ENCODE assay signal across 10 cellular contexts in the genomic region with DNA sequence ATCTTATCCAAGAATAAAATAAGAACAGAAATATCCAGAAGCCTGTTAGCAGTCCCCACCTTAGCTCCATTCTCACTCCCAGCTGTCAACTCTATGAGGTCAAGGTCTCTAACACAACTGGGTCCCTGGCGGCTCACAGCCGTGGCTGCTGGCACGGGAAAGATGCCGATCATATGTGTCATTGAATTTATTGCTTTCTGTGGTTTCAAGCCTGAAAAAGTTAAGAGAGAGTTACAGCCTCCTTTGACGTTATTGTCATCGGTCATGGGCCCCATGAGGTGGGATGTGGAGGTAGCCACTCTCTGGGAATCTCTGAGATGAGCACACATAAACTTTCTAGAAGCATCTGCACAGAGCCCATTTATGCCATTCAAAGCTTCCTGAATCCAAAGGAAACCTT. TPM values are rescaled to one million over a fixed set of nuclear protein-coding genes. Genes with fewer than 3 reads are reported as not detected.
DNase-seq lines count a peak whose midpoint lies in the region; ATAC-seq, FAIRE-seq and TF ChIP-seq lines count a peak whose summit lies in the region.
"Had no signal": no experiment of that assay in that cellular context is flagged by ENCODE, and none has a peak within 500 bp of the region (broad histone marks: within the 10 kb centered on the region; RNA-seq: fewer than 3 reads in every experiment).

No MANE protein-coding gene starts in this region.

- POLR2A ChIA-PET in OCI-LY7 (lab: Charles Lee), result interaction anchor here (0.7 kb wide), 1 partner anchor 132 kb away, joined by 3 read pairs; no protein-coding TSS in a partner anchor
- POLR2A ChIA-PET in naive thymus-derived CD8-positive, alpha-beta T cell (lab: Charles Lee), result no interaction called here

- intact Hi-C loops in OCI-LY7 (cut with micrococcal nuclease; ENCODE audit: unreplicated experiment), result no loop called here

- H3K4me3 Mint-ChIP-seq in naive thymus-derived CD8-positive, alpha-beta T cell, result no peak overlapping the region
- H3K4me3 Mint-ChIP-seq: activated T-helper 17 cell treated with anti-CD3 and anti-CD28 coated beads, Interleukin-2, amount 50 U/mL, for 72 hours had no signal

- peaks cover 0 to 2% (median 0%) of the 10 kb centered on the region in 5 donors for H3K27me3 Mint-ChIP-seq in naive thymus-derived CD8-positive, alpha-beta T cell
- H3K27me3 Mint-ChIP-seq: activated T-helper 17 cell treated with anti-CD3 and anti-CD28 coated beads, Interleukin-2, amount 50 U/mL, for 72 hours had no signal

- H4K20me1 ChIP-seq in OCI-LY7 (ENCODE audit: insufficient read depth, low read length), result no peaks in the 10 kb centered on the region

- no peak for ATAC-seq in GM19452 (IDR thresholded peaks at IDR 0.05; ENCODE audit: unreplicated experiment)
- no peak for ATAC-seq in naive thymus-derived CD8-positive, alpha-beta T cell
- ATAC-seq: activated T-helper 17 cell treated with anti-CD3 and anti-CD28 coated beads, Interleukin-2, amount 50 U/mL, for 72 hours had no signal

- H3K27ac ChIP-seq in OCI-LY7 (ENCODE audit: low read depth, low read length, poor library complexity, severe bottlenecking) (no peak overlapping the region), coronary artery (peak overlapping the region; percentile 51 to 57)

- no peak for FAIRE-seq in GM19239 (lab: Jason Lieb, UNC)
- FAIRE-seq: H1 had no signal

- H3K79me2 ChIP-seq in OCI-LY7 (ENCODE audit: insufficient read depth, low read depth, low read length), result no peaks in the 10 kb centered on the region

- H3K4me3 ChIP-seq in OCI-LY7 (ENCODE audit: low read depth, low read length, poor library complexity, severe bottlenecking), result no peak overlapping the region
- no peak overlapping the region for H3K4me3 ChIP-seq in coronary artery

- no peaks in the 10 kb centered on the region for H3K9me2 ChIP-seq in OCI-LY7 (ENCODE audit: insufficient read depth, low read length)

- TF ChIP-seq CTCF in OCI-LY7 (conservative IDR thresholded peaks at IDR 0.05; ENCODE audit: low read length), result no peak
- no peak for TF ChIP-seq CTCF in coronary artery (IDR thresholded peaks at IDR 0.05)

- no peaks in the 10 kb centered on the region for H3K36me3 ChIP-seq in OCI-LY7 (ENCODE audit: insufficient read depth, low read length)

- H3K4me1 ChIP-seq in OCI-LY7 (ENCODE audit: insufficient read depth, low read length, poor library complexity, severe bottlenecking), result peaks cover 4% of the 10 kb centered on the region

- H3K36me3 Mint-ChIP-seq in naive thymus-derived CD8-positive, alpha-beta T cell, result no peaks in the 10 kb centered on the region

- BruUV-seq in OCI-LY7 (replicated peaks; lab: Mats Ljungman, UMichigan), result no TSS peak

- peak overlapping the region; percentile 7; the same call in 1 of the 2 replicates for H3K4me2 ChIP-seq in OCI-LY7 (ENCODE audit: low read length)

- DNase-seq in Daoy (ENCODE audit: low read depth) (peak; percentile 92), OCI-LY7 (ENCODE audit: low spot score) (no peak), coronary artery (ENCODE audit: low spot score) (no peak), non-pigmented ciliary epithelial cell (ENCODE audit: low read depth) (peak; percentile 60), Ammon's horn (ENCODE audit: low spot score) (no peak), GM19239 (ENCODE audit: insufficient read length, low spot score) (no peak)
- DNase-seq in naive thymus-derived CD8-positive, alpha-beta T cell, result no peak

- no peaks in the 10 kb centered on the region for H3K9me3 ChIP-seq in OCI-LY7 (ENCODE audit: low read length)

- H2AFZ ChIP-seq in OCI-LY7 (ENCODE audit: low read length), result peak overlapping the region; percentile 77

- H3K27ac Mint-ChIP-seq in naive thymus-derived CD8-positive, alpha-beta T cell, result no peak overlapping the region
- H3K27ac Mint-ChIP-seq: activated T-helper 17 cell treated with anti-CD3 and anti-CD28 coated beads, Interleukin-2, amount 50 U/mL, for 72 hours had no signal

- CTCF ChIA-PET in OCI-LY7 (lab: Charles Lee; ENCODE audit: unreplicated experiment), result interaction anchor here (0.6 kb wide), 1 partner anchor 19 kb away, joined by 3 read pairs; no protein-coding TSS in a partner anchor

- H3K4me1 Mint-ChIP-seq in naive thymus-derived CD8-positive, alpha-beta T cell, result no peaks in the 10 kb centered on the region
- H3K4me1 Mint-ChIP-seq: activated T-helper 17 cell treated with anti-CD3 and anti-CD28 coated beads, Interleukin-2, amount 50 U/mL, for 72 hours had no signal

- H3K9me3 Mint-ChIP-seq in naive thymus-derived CD8-positive, alpha-beta T cell, result peaks cover 0 to 3% (median 0%) of the 10 kb centered on the region in 9 donors
- H3K9me3 Mint-ChIP-seq: activated T-helper 17 cell treated with anti-CD3 and anti-CD28 coated beads, Interleukin-2, amount 50 U/mL, for 72 hours had no signal

RNA-seq across cellular contexts. Expression of a gene that starts 28.7 kb away (rescaled TPM):
- total RNA-seq in Daoy (2014; rRNA removed; shearing (Covaris generic)), result 6.2 and 7.8 TPM in 2 replicates
- total RNA-seq in OCI-LY7 (2014; rRNA removed; shearing (Covaris generic)), result 20.6 and 34.7 TPM in 2 replicates
- 22.0 and 28.7 TPM in 2 replicates for total RNA-seq in OCI-LY7 (2022)
- total RNA-seq in naive thymus-derived CD8-positive, alpha-beta T cell, result under 1 TPM; 0.82 to 0.99 TPM
- not detected for polyA plus RNA-seq in naive thymus-derived CD8-positive, alpha-beta T cell

Comparison
In these comparisons a context has a peak if more than half of its experiments do, and no peak if none do; other contexts are left out.
1. DNase-seq: peak in Daoy (single experiment) and non-pigmented ciliary epithelial cell (single experiment); none in OCI-LY7 (single experiment), coronary artery (single experiment), Ammon's horn (single experiment), GM19239 (single experiment) and naive thymus-derived CD8-positive, alpha-beta T cell (0 of 10).